20 cellular contexts compared by ENCODE assay signal in the genomic region with DNA sequence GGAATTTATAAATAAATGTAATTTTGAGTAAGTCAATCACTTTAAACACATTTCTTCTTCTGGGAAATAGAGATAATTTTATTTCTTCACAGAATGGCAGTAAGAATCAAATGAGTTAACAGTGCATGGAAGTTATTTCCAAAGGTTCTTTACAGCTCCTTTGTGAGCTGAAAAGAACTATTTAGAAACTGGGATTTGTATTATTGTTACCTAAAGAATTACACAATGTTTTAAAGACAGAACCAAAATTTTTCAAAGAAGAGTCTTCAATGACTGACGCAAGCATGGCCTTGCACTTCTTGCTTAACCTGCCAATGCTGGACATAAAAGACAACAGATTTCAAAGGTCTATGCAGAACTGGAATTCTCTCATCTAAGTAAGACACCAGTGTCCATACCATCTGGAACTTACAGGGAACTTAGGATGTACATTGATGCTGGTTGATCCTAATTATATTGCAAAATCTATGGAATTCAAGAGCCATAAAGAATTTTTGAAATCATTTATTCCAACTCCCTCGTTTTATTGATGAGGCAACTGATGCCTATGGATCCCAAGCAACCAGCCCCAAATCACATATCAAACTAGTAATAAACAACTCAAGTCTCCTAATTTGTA. TPM values are rescaled to one million over a fixed set of nuclear protein-coding genes. Genes with fewer than 3 reads are reported as not detected.
DNase-seq lines count a peak whose midpoint lies in the region; TF ChIP-seq lines count a peak whose summit lies in the region.
"Had no signal": no experiment of that assay in that cellular context is flagged by ENCODE, and none has a peak within 500 bp of the region (broad histone marks: within the 10 kb centered on the region; RNA-seq: fewer than 3 reads in every experiment).

No MANE protein-coding gene starts in this region.

- no peaks in the 10 kb centered on the region for H3K36me3 Mint-ChIP-seq in brain
- H3K36me3 Mint-ChIP-seq in nephron (ENCODE audit: low read depth): no peaks in the 10 kb centered on the region
- H3K36me3 Mint-ChIP-seq: CD4-positive, CD25-positive, alpha-beta regulatory T cell had no signal

- H3K9me3 Mint-ChIP-seq in brain (no peaks in the 10 kb centered on the region), nephron (no peaks in the 10 kb centered on the region)
- H3K9me3 Mint-ChIP-seq: H9 had no signal

- in situ Hi-C loops in HAP-1 (cut with MboI; ENCODE audit: low sequenced_read_pairs): loop anchor here (25.0 kb wide), 1 partner anchor 398 kb away; a partner anchor contains a TSS

- H3K36me3 ChIP-seq in left ventricle myocardium inferior (no peaks in the 10 kb centered on the region), right atrium auricular region (no peaks in the 10 kb centered on the region), WERI-Rb-1 (no peaks in the 10 kb centered on the region), HAP-1 (replicated peaks) (no peaks in the 10 kb centered on the region)
- H3K36me3 ChIP-seq: BE2C had no signal

- intact Hi-C loops in left ventricle myocardium inferior (cut with micrococcal nuclease): no loop called here

- H3K4me1 Mint-ChIP-seq in brain (peaks cover 73% of the 10 kb centered on the region), nephron (peaks cover 70% of the 10 kb centered on the region)

- H3K27me3 Mint-ChIP-seq in brain (peaks cover 28% of the 10 kb centered on the region), nephron (ENCODE audit: low read depth) (peaks cover 40% of the 10 kb centered on the region)

- peak overlapping the region in 2 of 5 experiments; percentile 90 to 92 for H3K27ac Mint-ChIP-seq in brain
- H3K27ac Mint-ChIP-seq in nephron: no peak overlapping the region
- H3K27ac Mint-ChIP-seq: CD4-positive, CD25-positive, alpha-beta regulatory T cell; H9 had no signal

- H3K4me3 Mint-ChIP-seq in brain (peak overlapping the region in 3 of 5 experiments; percentile 82 to 87 (median 85)), nephron (peak overlapping the region in 2 of 3 experiments; percentile 5 to 57)

- H3K4me1 ChIP-seq in left ventricle myocardium inferior (peaks cover 32% of the 10 kb centered on the region), right atrium auricular region (peaks cover 0 to 7% of the 10 kb centered on the region in 2 donors), HAP-1 (peaks cover 34% of the 10 kb centered on the region)
- H3K4me1 ChIP-seq: BE2C had no signal

- H3K4me3 ChIP-seq in left ventricle myocardium inferior (peak overlapping the region; percentile 72), right atrium auricular region (no peak overlapping the region), WERI-Rb-1 (ENCODE audit: low read depth, low read length) (no peak overlapping the region), HAP-1 (no peak overlapping the region)

- DNase-seq in left ventricle myocardium inferior (no peak), right atrium auricular region (ENCODE audit: low spot score) (no peak), WERI-Rb-1 (no peak), DMS114 treated with DMSO at 0.1 percent for 48 hours (lab: John Stamatoyannopoulos, UW; ENCODE audit: unreplicated experiment) (no peak), HAP-1 (ENCODE audit: low spot score in 2 of 2) (no peak)
- DNase-seq in stimulated activated CD4-positive, alpha-beta T cell treated with anti-CD3 and anti-CD28 coated beads, Interleukin-4, amount 100 ng/mL, for 1 hour: no peak
- DNase-seq: 8988T; BE2C; CD4-positive, CD25-positive, alpha-beta regulatory T cell; COR-L47; DMS 273 treated with DMSO at 0.1 percent for 48 hours; GDM1; H9; NCI-H1105 treated with DMSO at 0.1 percent for 48 hours; NCI-H1694; NCI-H2081 treated with DMSO at 0.1 percent for 48 hours; OCI-M1; SHP77 had no signal

- no peaks in the 10 kb centered on the region for H3K9me3 ChIP-seq in left ventricle myocardium inferior (replicated peaks)
- H3K9me3 ChIP-seq in right atrium auricular region: no peaks in the 10 kb centered on the region
- H3K9me3 ChIP-seq in WERI-Rb-1 (ENCODE audit: severe bottlenecking): no peaks in the 10 kb centered on the region
- no peaks in the 10 kb centered on the region for H3K9me3 ChIP-seq in HAP-1
- H3K9me3 ChIP-seq: BE2C had no signal

- H3K27me3 ChIP-seq in left ventricle myocardium inferior (ENCODE audit: low read depth): peaks cover 35% of the 10 kb centered on the region
- H3K27me3 ChIP-seq in right atrium auricular region: no peaks in the 10 kb centered on the region
- no peaks in the 10 kb centered on the region for H3K27me3 ChIP-seq in WERI-Rb-1 (ENCODE audit: insufficient read depth, low read depth, severe bottlenecking)
- H3K27me3 ChIP-seq in HAP-1 (ENCODE audit: low read depth): no peaks in the 10 kb centered on the region

- TF ChIP-seq CTCF in left ventricle myocardium inferior (IDR thresholded peaks at IDR 0.05; ENCODE audit: borderline replicate concordance) (no peak), right atrium auricular region (IDR thresholded peaks at IDR 0.05) (no peak), brain (conservative IDR thresholded peaks at IDR 0.05) (no peak), nephron (IDR thresholded peaks at IDR 0.05; ENCODE audit: unreplicated experiment in 3 of 3) (no peak), WERI-Rb-1 (IDR thresholded peaks at IDR 0.05; ENCODE audit: low read depth, low read length) (no peak)

- H3K27ac ChIP-seq in left ventricle myocardium inferior (replicated peaks) (peak overlapping the region; percentile 82), right atrium auricular region (peak overlapping the region in 1 of 2 donors; percentile 82), WERI-Rb-1 (no peak overlapping the region)

RNA-seq across cellular contexts. Expression of a gene that starts 2.7 kb away (rescaled TPM):
- 4.3 TPM for total RNA-seq in left ventricle myocardium inferior
- 1 to 10 TPM; 4.2 to 4.9 TPM for total RNA-seq in right atrium auricular region
- polyA plus RNA-seq in brain (ENCODE audit: insufficient read depth, low read depth, low replicate concordance): 15.2 TPM

RNA-seq across cellular contexts. Expression of a gene that starts 16.7 kb away (rescaled TPM):
- 29.4 TPM for total RNA-seq in left ventricle myocardium inferior
- 10 to 100 TPM; 18.2 to 42.8 TPM for total RNA-seq in right atrium auricular region
- polyA plus RNA-seq in brain (ENCODE audit: insufficient read depth, low read depth, low replicate concordance): 30.2 TPM
